16 cellular contexts compared by ENCODE assay signal in the genomic region with DNA sequence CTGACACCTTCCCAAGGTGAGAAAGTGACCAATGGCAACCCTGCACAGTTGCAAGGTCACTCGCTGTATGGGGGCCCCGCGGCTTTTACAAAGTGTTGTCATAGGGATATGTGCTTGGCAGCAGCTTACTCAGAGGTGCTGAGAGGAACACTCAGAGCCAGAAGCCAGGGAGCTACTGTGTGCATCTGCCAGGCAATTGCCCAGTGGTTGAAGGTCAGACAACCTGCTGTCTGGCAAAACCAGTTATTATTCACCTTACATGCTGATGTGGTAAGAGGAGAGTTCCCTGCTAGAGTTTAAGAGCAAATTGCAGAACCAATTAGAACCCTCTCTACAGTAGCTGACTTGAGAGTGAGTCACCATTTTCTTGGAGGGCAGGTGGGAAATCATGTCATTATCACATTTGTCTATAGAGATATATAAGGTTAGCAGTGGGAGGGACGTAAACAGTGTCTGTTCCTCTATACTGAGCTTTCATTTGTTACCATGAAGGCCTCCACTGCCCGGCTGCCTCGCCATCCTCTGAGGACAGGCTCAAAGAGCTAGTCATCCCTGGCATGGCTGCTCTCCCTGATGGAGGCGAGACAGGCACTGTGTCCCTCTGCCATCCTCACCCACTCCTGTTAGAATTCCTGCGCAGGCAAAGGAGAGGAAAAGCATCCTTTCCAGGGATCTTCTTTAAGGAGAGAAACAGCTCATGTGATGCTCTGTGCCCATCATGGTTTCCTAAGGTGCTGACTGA.
DNase-seq lines count a peak whose midpoint lies in the region; ATAC-seq and TF ChIP-seq lines count a peak whose summit lies in the region.
"Had no signal": no experiment of that assay in that cellular context is flagged by ENCODE, and none has a peak within 500 bp of the region (broad histone marks: within the 10 kb centered on the region; RNA-seq: fewer than 3 reads in every experiment).

No MANE protein-coding gene starts in this region.

- TF ChIP-seq RAD21 in SK-N-SH (IDR thresholded peaks at IDR 0.05; ENCODE audit: low read length) (no peak), neural cell (conservative IDR thresholded peaks at IDR 0.05) (no peak)

- no peak overlapping the region for H3K4me3 ChIP-seq in SK-N-SH (ENCODE audit: low read depth in 2 of 2, low read length in 1 of 2)
- H3K4me3 ChIP-seq in neural cell (ENCODE audit: low read length), result no peak overlapping the region

- H3K4me1 ChIP-seq in SK-N-SH (ENCODE audit: control insufficient read depth in 1 of 2, insufficient read depth in 2 of 2, low read depth in 1 of 2, low read length in 1 of 2), result peaks cover 5 to 11% of the 10 kb centered on the region in 2 experiments; a peak in 1 of 4 replicates

- H3K79me2 ChIP-seq in SK-N-SH (ENCODE audit: insufficient read depth), result no peaks in the 10 kb centered on the region
- H3K79me2 ChIP-seq in neural cell (replicated peaks; ENCODE audit: insufficient read depth, low read length), result no peaks in the 10 kb centered on the region

- H3K4me2 ChIP-seq in SK-N-SH (peak overlapping the region; percentile 56; the same call in 1 of the 2 replicates), neural cell (ENCODE audit: low read length) (no peak overlapping the region)

- TF ChIP-seq CTCF in SK-N-SH (IDR thresholded peaks at IDR 0.05), result no peak
- no peak for TF ChIP-seq CTCF in brain (conservative IDR thresholded peaks at IDR 0.05)
- TF ChIP-seq CTCF in neural cell (IDR thresholded peaks at IDR 0.05; ENCODE audit: poor library complexity, severe bottlenecking), result no peak

- CTCF ChIA-PET in SK-N-SH (lab: Yijun Ruan, JAX), result interaction anchor here (0.6 to 1.4 kb wide), 3 partner anchors 20 to 99 kb away, joined by 3 to 4 read pairs (median 3); no protein-coding TSS in a partner anchor

- H3K4me1 Mint-ChIP-seq in brain, result peaks cover 16% of the 10 kb centered on the region
- H3K4me1 Mint-ChIP-seq: memory B cell had no signal

- H3K27ac Mint-ChIP-seq in brain, result peak overlapping the region in 3 of 5 experiments; percentile 40 to 85 (median 56)
- H3K27ac Mint-ChIP-seq: memory B cell, type B pancreatic cell had no signal

- no peaks in the 10 kb centered on the region for H3K9me2 ChIP-seq in SK-N-SH
- no peaks in the 10 kb centered on the region for H3K9me2 ChIP-seq in neural cell (ENCODE audit: insufficient read depth, low read length)

- peaks cover 49% of the 10 kb centered on the region for H3K36me3 Mint-ChIP-seq in brain

- POLR2A ChIA-PET in SK-N-SH (lab: Yijun Ruan, JAX), result no interaction called here

- no peaks in the 10 kb centered on the region for H4K20me1 ChIP-seq in SK-N-SH (ENCODE audit: insufficient read depth)
- no peaks in the 10 kb centered on the region for H4K20me1 ChIP-seq in neural cell (ENCODE audit: insufficient read depth)

- H3K9me3 ChIP-seq in SK-N-SH (no peaks in the 10 kb centered on the region), neural cell (ENCODE audit: low read length) (no peaks in the 10 kb centered on the region)
- H3K9me3 ChIP-seq: neutrophil had no signal

- ATAC-seq in SK-N-SH treated with all-trans-retinoic acid at 6 μM for 48 hours (no peak; the same call in 2 of the 3 replicates), GM18868 (IDR thresholded peaks at IDR 0.05; ENCODE audit: unreplicated experiment) (no peak)
- ATAC-seq: HCT116 had no signal

- peaks cover 12% of the 10 kb centered on the region for H3F3A ChIP-seq in SK-N-SH (replicated peaks; ENCODE audit: insufficient read depth)
- no peaks in the 10 kb centered on the region for H3F3A ChIP-seq in neural cell (ENCODE audit: insufficient read depth, low read length, poor library complexity, severe bottlenecking)

- no peaks in the 10 kb centered on the region for H3K27me3 ChIP-seq in SK-N-SH (ENCODE audit: insufficient read depth)
- H3K27me3 ChIP-seq in neural cell (ENCODE audit: insufficient read depth, low read depth, low read length), result no peaks in the 10 kb centered on the region
- H3K27me3 ChIP-seq: neutrophil had no signal

- H3K36me3 ChIP-seq in SK-N-SH (replicated peaks in 1 of 2; ENCODE audit: control insufficient read depth in 1 of 2, insufficient read depth in 2 of 2, low read length in 1 of 2) (peaks cover 0 to 17% of the 10 kb centered on the region in 2 experiments), neural cell (ENCODE audit: insufficient read depth, low read length) (no peaks in the 10 kb centered on the region)

- peaks cover 0 to 3% (median 0%) of the 10 kb centered on the region in 5 experiments for H3K9me3 Mint-ChIP-seq in brain
- H3K9me3 Mint-ChIP-seq: type B pancreatic cell had no signal

- no peak overlapping the region for H3K4me3 Mint-ChIP-seq in brain
- H3K4me3 Mint-ChIP-seq: memory B cell, type B pancreatic cell had no signal

- no peak overlapping the region; a peak in 1 of 4 replicates for H3K27ac ChIP-seq in SK-N-SH (ENCODE audit: low read depth in 2 of 2, low read length in 1 of 2)
- H3K27ac ChIP-seq in neural cell (ENCODE audit: low read length), result peak overlapping the region; percentile 52
- H3K27ac ChIP-seq: neutrophil had no signal

- 96% methylated on average over 8 of the region's 8 CpGs for WGBS in SK-N-SH (ENCODE audit: low lambda C conversion rate)

- H3K27me3 Mint-ChIP-seq in brain, result no peaks in the 10 kb centered on the region
- H3K27me3 Mint-ChIP-seq: memory B cell, type B pancreatic cell had no signal

- TF ChIP-seq EP300 in SK-N-SH (IDR thresholded peaks at IDR 0.05; ENCODE audit: borderline replicate concordance in 1 of 2, low read depth in 1 of 2, low read length in 1 of 2), result no peak
- TF ChIP-seq EP300 in neural cell (conservative IDR thresholded peaks at IDR 0.05; ENCODE audit: poor library complexity, severe bottlenecking), result no peak

- no peak for DNase-seq in SK-N-SH
- DNase-seq in NCI-H226, result peak; percentile 43
- no peak for DNase-seq in HK-2 (ENCODE audit: unreplicated experiment)
- no peak for DNase-seq in NCI-H524 treated with DMSO at 0.1 percent for 48 hours (lab: John Stamatoyannopoulos, UW)
- DNase-seq: cerebellar nuclear complex; NCI-H1105; NCI-H524; stimulated activated CD4-positive, alpha-beta T cell treated with anti-CD3 and anti-CD28 coated beads, Interleukin-12 subunit alpha, Interleukin-12 subunit beta, amount 100 ng/mL, for 4 hours had no signal

- no peak overlapping the region for H2AFZ ChIP-seq in SK-N-SH (ENCODE audit: low read depth)
- no peak overlapping the region for H2AFZ ChIP-seq in neural cell (ENCODE audit: low read depth, low read length)

- no peak overlapping the region for H3K9ac ChIP-seq in SK-N-SH
- H3K9ac ChIP-seq in neural cell (ENCODE audit: low read length), result no peak overlapping the region

TF ChIP-seq in SK-N-SH, 30 proteins besides CTCF, POLR2A, EP300 and RAD21 (continues in another document):
- no peak for TF ChIP-seq TEAD4 (IDR thresholded peaks at IDR 0.05; ENCODE audit: borderline replicate concordance, insufficient read depth)
- TF ChIP-seq, protein P1, sequence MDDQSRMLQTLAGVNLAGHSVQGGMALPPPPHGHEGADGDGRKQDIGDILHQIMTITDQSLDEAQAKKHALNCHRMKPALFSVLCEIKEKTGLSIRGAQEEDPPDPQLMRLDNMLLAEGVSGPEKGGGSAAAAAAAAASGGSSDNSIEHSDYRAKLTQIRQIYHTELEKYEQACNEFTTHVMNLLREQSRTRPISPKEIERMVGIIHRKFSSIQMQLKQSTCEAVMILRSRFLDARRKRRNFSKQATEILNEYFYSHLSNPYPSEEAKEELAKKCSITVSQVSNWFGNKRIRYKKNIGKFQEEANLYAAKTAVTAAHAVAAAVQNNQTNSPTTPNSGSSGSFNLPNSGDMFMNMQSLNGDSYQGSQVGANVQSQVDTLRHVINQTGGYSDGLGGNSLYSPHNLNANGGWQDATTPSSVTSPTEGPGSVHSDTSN (IDR thresholded peaks at IDR 0.05), result no peak

TF ChIP-seq in SK-N-SH treated with all-trans-retinoic acid at 6 μM for 48 hours, 23 proteins besides CTCF, POLR2A, EP300 and RAD21:
- TF ChIP-seq BACH2 (CRISPR knock-in tag; IDR thresholded peaks at IDR 0.05; ENCODE audit: borderline replicate concordance), result no peak
- TF ChIP-seq TOX (CRISPR knock-in tag; IDR thresholded peaks at IDR 0.05; ENCODE audit: borderline replicate concordance), result no peak
- no peak for TF ChIP-seq OSR1 (CRISPR knock-in tag; IDR thresholded peaks at IDR 0.05)
- no peak for TF ChIP-seq CSDC2 (CRISPR knock-in tag; IDR thresholded peaks at IDR 0.05)

TF ChIP-seq in neural cell, 6 proteins besides CTCF, POLR2A, EP300 and RAD21:
- TF ChIP-seq SMC3 (conservative IDR thresholded peaks at IDR 0.05; ENCODE audit: poor library complexity), result no peak
- TF ChIP-seq POLR2AphosphoS5 (IDR thresholded peaks at IDR 0.05), result no peak
- TF ChIP-seq TAF1 (IDR thresholded peaks at IDR 0.05; ENCODE audit: low read depth), result no peak
- TF ChIP-seq, protein P2, sequence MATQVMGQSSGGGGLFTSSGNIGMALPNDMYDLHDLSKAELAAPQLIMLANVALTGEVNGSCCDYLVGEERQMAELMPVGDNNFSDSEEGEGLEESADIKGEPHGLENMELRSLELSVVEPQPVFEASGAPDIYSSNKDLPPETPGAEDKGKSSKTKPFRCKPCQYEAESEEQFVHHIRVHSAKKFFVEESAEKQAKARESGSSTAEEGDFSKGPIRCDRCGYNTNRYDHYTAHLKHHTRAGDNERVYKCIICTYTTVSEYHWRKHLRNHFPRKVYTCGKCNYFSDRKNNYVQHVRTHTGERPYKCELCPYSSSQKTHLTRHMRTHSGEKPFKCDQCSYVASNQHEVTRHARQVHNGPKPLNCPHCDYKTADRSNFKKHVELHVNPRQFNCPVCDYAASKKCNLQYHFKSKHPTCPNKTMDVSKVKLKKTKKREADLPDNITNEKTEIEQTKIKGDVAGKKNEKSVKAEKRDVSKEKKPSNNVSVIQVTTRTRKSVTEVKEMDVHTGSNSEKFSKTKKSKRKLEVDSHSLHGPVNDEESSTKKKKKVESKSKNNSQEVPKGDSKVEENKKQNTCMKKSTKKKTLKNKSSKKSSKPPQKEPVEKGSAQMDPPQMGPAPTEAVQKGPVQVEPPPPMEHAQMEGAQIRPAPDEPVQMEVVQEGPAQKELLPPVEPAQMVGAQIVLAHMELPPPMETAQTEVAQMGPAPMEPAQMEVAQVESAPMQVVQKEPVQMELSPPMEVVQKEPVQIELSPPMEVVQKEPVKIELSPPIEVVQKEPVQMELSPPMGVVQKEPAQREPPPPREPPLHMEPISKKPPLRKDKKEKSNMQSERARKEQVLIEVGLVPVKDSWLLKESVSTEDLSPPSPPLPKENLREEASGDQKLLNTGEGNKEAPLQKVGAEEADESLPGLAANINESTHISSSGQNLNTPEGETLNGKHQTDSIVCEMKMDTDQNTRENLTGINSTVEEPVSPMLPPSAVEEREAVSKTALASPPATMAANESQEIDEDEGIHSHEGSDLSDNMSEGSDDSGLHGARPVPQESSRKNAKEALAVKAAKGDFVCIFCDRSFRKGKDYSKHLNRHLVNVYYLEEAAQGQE (IDR thresholded peaks at IDR 0.05; ENCODE audit: borderline replicate concordance), result no peak
- TF ChIP-seq EZH2 (IDR thresholded peaks at IDR 0.05; ENCODE audit: borderline replicate concordance, insufficient read depth, low read length, poor library complexity, severe bottlenecking), result no peak
- no peak for TF ChIP-seq MXI1 (conservative IDR thresholded peaks at IDR 0.05; ENCODE audit: poor library complexity, severe bottlenecking)
